Comparison of ENCODE assay signal across 9 cellular contexts in genomic region chr20:3239026-3239866, GRCh38. TPM values are rescaled to one million over a fixed set of nuclear protein-coding genes. Genes with fewer than 3 reads are reported as not detected.
DNase-seq lines count a peak whose midpoint lies in the region; ATAC-seq, FAIRE-seq and TF ChIP-seq lines count a peak whose summit lies in the region.
"Had no signal": no experiment of that assay in that cellular context is flagged by ENCODE, and none has a peak within 500 bp of the region (broad histone marks: within the 10 kb centered on the region; RNA-seq: fewer than 3 reads in every experiment).

SLC4A11 (minus strand) TSS chr20:3239190; CDS start chr20:3239137, 53 bp downstream.

- H3K4me1 ChIP-seq in GM12878 (ENCODE audit: control insufficient read depth, insufficient read depth, low read length) (peaks cover 7% of the 10 kb centered on the region), iPS DF 6.9 (ENCODE audit: control insufficient read depth, insufficient read depth, low read length) (no peaks in the 10 kb centered on the region; the same call in 1 of the 2 replicates)

- ATAC-seq in HG03439 (IDR thresholded peaks at IDR 0.05; ENCODE audit: unreplicated experiment) = peak; percentile 40
- peak; percentile 89 for ATAC-seq in GM12878
- ATAC-seq in HG02981 (IDR thresholded peaks at IDR 0.05; ENCODE audit: unreplicated experiment) = no peak

- H3K9ac ChIP-seq in GM12878 (ENCODE audit: control insufficient read depth, insufficient read depth, low read length) = no peak within 1 kb of the TSS; the same call in 1 of the 2 replicates

- H3K4me2 ChIP-seq in GM12878 (ENCODE audit: control insufficient read depth, insufficient read depth) = peak within 1 kb of the TSS; percentile 83

- 0 out of 2 replicates have a peak, but pooled peaks have one; percentile 17 for TF ChIP-seq POLR2A in GM12878 (IDR thresholded peaks at IDR 0.05; ENCODE audit: low read depth, low read length)

- no peak for TF ChIP-seq RAD21 in GM12878 (IDR thresholded peaks at IDR 0.05; ENCODE audit: insufficient read depth, low read depth, low read length)

- TF ChIP-seq CTCF in GM12878 (IDR thresholded peaks at IDR 0.05 in 2 of 3, conservative IDR thresholded peaks at IDR 0.05 in 1 of 3; ENCODE audit: control insufficient read depth in 2 of 3, extremely low read depth in 1 of 3, insufficient read depth in 1 of 3, low read depth in 3 of 3, low read length in 3 of 3) = no peak

- SMC1A ChIA-PET in GM12878 (lab: Charles Lee; ENCODE audit: uncharacterized antibody, unreplicated experiment) = interaction anchor here (0.5 to 0.9 kb wide), 2 partner anchors 20 to 82 kb away, joined by 3 read pairs; no protein-coding TSS in a partner anchor

- FAIRE-seq in GM12878 (lab: Jason Lieb, UNC) = no peak
- FAIRE-seq: colon had no signal

- H3K27me3 ChIP-seq in GM12878 (replicated peaks in 1 of 2; ENCODE audit: control insufficient read depth in 2 of 2, insufficient read depth in 2 of 2, low read length in 1 of 2) (peaks cover 6 to 19% of the 10 kb centered on the region in 2 experiments), iPS DF 6.9 (ENCODE audit: control insufficient read depth, insufficient read depth, low read length) (peaks cover 16% of the 10 kb centered on the region)

- RAD21 ChIA-PET in GM12878 (lab: Charles Lee; ENCODE audit: unreplicated experiment) = no interaction called here

- H3K4me3 ChIP-seq in GM12878 (peak within 1 kb of the TSS; percentile 75), iPS DF 6.9 (ENCODE audit: low read length) (peak within 1 kb of the TSS; percentile 84), skeletal muscle cell (ENCODE audit: low read depth, low read length) (peak within 1 kb of the TSS; percentile 57)

- in situ Hi-C loops in GM12878 (cut with MboI) = no loop called here

- no peaks in the 10 kb centered on the region for H3K79me2 ChIP-seq in GM12878 (ENCODE audit: control insufficient read depth, insufficient read depth, low read length)

- peak within 1 kb of the TSS; percentile 87 for H2AFZ ChIP-seq in GM12878 (ENCODE audit: control insufficient read depth, low read depth, low read length)

- H3K9me3 ChIP-seq in GM12878 (replicated peaks; ENCODE audit: control insufficient read depth, insufficient read depth, low read length) (no peaks in the 10 kb centered on the region), iPS DF 6.9 (ENCODE audit: control insufficient read depth, insufficient read depth, low read length) (no peaks in the 10 kb centered on the region)

- CTCF ChIA-PET in GM12878 (lab: Yijun Ruan, JAX) = interaction anchor here (1.0 kb wide), 1 partner anchor 20 kb away, joined by 3 read pairs; no protein-coding TSS in a partner anchor

- BruUV-seq in GM12878 (replicated peaks; lab: Mats Ljungman, UMichigan) = no TSS peak

- no peak within 1 kb of the TSS for H3K27ac ChIP-seq in GM12878 (ENCODE audit: control insufficient read depth, insufficient read depth)
- H3K27ac ChIP-seq in iPS DF 6.9 (ENCODE audit: low read length) = no peak within 1 kb of the TSS

- H3K36me3 ChIP-seq in GM12878 (ENCODE audit: control insufficient read depth in 2 of 2, insufficient read depth in 2 of 2, low read length in 1 of 2) = no peaks in the 10 kb centered on the region
- H3K36me3 ChIP-seq in iPS DF 6.9 (ENCODE audit: control insufficient read depth, insufficient read depth, low read length) = no peaks in the 10 kb centered on the region

- 12% methylated on average over 85 of the region's 107 CpGs for WGBS in GM12878 (ENCODE audit: insufficient coverage, insufficient replicate concordance, low lambda C conversion rate, missing lambda C conversion rate)
- no CpG with 5 or more reads among the region's 107 CpGs for WGBS in iPS DF 6.9 (ENCODE audit: insufficient coverage, insufficient read length)

- intact Hi-C loops in GM12878 (cut with micrococcal nuclease; ENCODE audit: unreplicated experiment) = no loop called here

- POLR2A ChIA-PET in GM12878 (lab: Charles Lee) = no interaction called here

- no peak for TF ChIP-seq EP300 in GM12878 (IDR thresholded peaks at IDR 0.05; ENCODE audit: borderline replicate concordance in 1 of 2, control insufficient read depth in 1 of 2, low read depth in 2 of 2, low read length in 2 of 2)

- DNase-seq in NCI-H1092 treated with DMSO at 0.1 percent for 48 hours (lab: John Stamatoyannopoulos, UW) = peak; percentile 29
- DNase-seq in NCI-H1092 (lab: John Stamatoyannopoulos, UW) = no peak
- DNase-seq in RPMI8226 = peak; percentile 64
- no peak for DNase-seq in GM12878 (ENCODE audit: low read depth, low spot score)
- peak; percentile 71 for DNase-seq in iPS DF 6.9 (ENCODE audit: low read depth, low spot score)
- no peak for DNase-seq in skeletal muscle cell (ENCODE audit: low read depth)

- no peaks in the 10 kb centered on the region for H4K20me1 ChIP-seq in GM12878 (ENCODE audit: control insufficient read depth, insufficient read depth)

TF ChIP-seq in GM12878, 131 proteins besides CTCF, POLR2A, EP300 and RAD21 (continues in another document):
- TF ChIP-seq RB1 (IDR thresholded peaks at IDR 0.05; ENCODE audit: borderline replicate concordance) = no peak
- TF ChIP-seq SKIL (IDR thresholded peaks at IDR 0.05; ENCODE audit: low read depth, poor library complexity, severe bottlenecking) = no peak
- TF ChIP-seq SMAD1 (IDR thresholded peaks at IDR 0.05; ENCODE audit: low read depth, partially characterized antibody) = no peak
- no peak for TF ChIP-seq SREBF2 (IDR thresholded peaks at IDR 0.05; ENCODE audit: low read length)
- no peak for TF ChIP-seq PAX5 (IDR thresholded peaks at IDR 0.05; ENCODE audit: borderline replicate concordance, low read depth, low read length)
- TF ChIP-seq, protein P1, sequence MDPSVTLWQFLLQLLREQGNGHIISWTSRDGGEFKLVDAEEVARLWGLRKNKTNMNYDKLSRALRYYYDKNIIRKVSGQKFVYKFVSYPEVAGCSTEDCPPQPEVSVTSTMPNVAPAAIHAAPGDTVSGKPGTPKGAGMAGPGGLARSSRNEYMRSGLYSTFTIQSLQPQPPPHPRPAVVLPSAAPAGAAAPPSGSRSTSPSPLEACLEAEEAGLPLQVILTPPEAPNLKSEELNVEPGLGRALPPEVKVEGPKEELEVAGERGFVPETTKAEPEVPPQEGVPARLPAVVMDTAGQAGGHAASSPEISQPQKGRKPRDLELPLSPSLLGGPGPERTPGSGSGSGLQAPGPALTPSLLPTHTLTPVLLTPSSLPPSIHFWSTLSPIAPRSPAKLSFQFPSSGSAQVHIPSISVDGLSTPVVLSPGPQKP (IDR thresholded peaks at IDR 0.05; ENCODE audit: low read depth, low read length) = no peak
- no peak for TF ChIP-seq FOXM1 (IDR thresholded peaks at IDR 0.05; ENCODE audit: low read depth, low read length)
- TF ChIP-seq, protein P2, sequence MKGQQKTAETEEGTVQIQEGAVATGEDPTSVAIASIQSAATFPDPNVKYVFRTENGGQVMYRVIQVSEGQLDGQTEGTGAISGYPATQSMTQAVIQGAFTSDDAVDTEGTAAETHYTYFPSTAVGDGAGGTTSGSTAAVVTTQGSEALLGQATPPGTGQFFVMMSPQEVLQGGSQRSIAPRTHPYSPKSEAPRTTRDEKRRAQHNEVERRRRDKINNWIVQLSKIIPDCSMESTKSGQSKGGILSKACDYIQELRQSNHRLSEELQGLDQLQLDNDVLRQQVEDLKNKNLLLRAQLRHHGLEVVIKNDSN (IDR thresholded peaks at IDR 0.05; ENCODE audit: borderline replicate concordance, extremely low read length, insufficient read depth, low read depth, low read length) = no peak
- no peak for TF ChIP-seq PAX8 (IDR thresholded peaks at IDR 0.05)
- no peak for TF ChIP-seq NR2C1 (IDR thresholded peaks at IDR 0.05)
- no peak for TF ChIP-seq CHD4 (IDR thresholded peaks at IDR 0.05)

RNA-seq across cellular contexts. Expression of gene SLC4A11, which starts in this region (rescaled TPM):
- total RNA-seq in GM12878 (2013; cell fraction: nucleolus; rRNA removed) = 0.98 and 1.8 TPM in 2 replicates
- total RNA-seq in GM12878 (2014; rRNA removed) (0.76 and 1.6 TPM in 2 replicates), GM12878 (2014; rRNA removed; fragmentation: Illumina TruSeq; extraction: Trizol) (0.28 and 0.40 TPM in 2 replicates), GM12878 (2021) (1.9 and 2.3 TPM in 2 replicates)
- 0.13 TPM for polyA plus RNA-seq in GM12878 (2011; ENCODE audit: low read depth)
- polyA plus RNA-seq in GM12878 (2011; rRNA removed) (0.07 TPM in 1 of 2 replicates, not detected in the other), GM12878 (2014; fragmentation: Illumina TruSeq; extraction: Trizol) (0.10 and 0.78 TPM in 2 replicates), GM12878 (2014; fragmentation: Nextera tagmentation; extraction: Ambion mirVana) (under 1 TPM; 0.15 to 0.18 TPM), GM12878 (2014; rRNA removed) (1.5 and 2.0 TPM in 2 replicates), GM12878 (2016; fragmentation: Nextera tagmentation; extraction: Ambion mirVana) (1 to 10 TPM; 1.5 to 1.9 TPM)
- 0.08 and 0.09 TPM in 2 replicates for polyA plus RNA-seq in GM12878 (2011; cell fraction: cytosol; rRNA removed)
- polyA plus RNA-seq in GM12878 (2011; cell fraction: nucleus; rRNA removed) = 0.78 and 0.94 TPM in 2 replicates
- 0.46 TPM in 2 replicates for polyA plus RNA-seq in GM12878 (2012)
- not detected in 2 replicates for polyA minus RNA-seq in GM12878 (2011; rRNA and poly(A)+ RNA removed)
- polyA minus RNA-seq in GM12878 (2011; cell fraction: cytosol; rRNA and poly(A)+ RNA removed) = not detected in 2 replicates
- polyA minus RNA-seq in GM12878 (2011; cell fraction: nucleus; rRNA and poly(A)+ RNA removed) = 0.12 and 0.38 TPM in 2 replicates

Comparison
In these comparisons a context has a peak if more than half of its experiments do, and no peak if none do; other contexts are left out.
1. DNase-seq: peak in NCI-H1092 treated with DMSO at 0.1 percent for 48 hours (single experiment), RPMI8226 (single experiment) and iPS DF 6.9 (single experiment); none in NCI-H1092 (single experiment), GM12878 (single experiment) and skeletal muscle cell (single experiment).
2. Peak in every context shown above with its lines, with median percentiles within 50 percentile points of each other: H3K4me3 ChIP-seq.